Comparison of ENCODE assay signal across 8 cellular contexts in the genomic region with DNA sequence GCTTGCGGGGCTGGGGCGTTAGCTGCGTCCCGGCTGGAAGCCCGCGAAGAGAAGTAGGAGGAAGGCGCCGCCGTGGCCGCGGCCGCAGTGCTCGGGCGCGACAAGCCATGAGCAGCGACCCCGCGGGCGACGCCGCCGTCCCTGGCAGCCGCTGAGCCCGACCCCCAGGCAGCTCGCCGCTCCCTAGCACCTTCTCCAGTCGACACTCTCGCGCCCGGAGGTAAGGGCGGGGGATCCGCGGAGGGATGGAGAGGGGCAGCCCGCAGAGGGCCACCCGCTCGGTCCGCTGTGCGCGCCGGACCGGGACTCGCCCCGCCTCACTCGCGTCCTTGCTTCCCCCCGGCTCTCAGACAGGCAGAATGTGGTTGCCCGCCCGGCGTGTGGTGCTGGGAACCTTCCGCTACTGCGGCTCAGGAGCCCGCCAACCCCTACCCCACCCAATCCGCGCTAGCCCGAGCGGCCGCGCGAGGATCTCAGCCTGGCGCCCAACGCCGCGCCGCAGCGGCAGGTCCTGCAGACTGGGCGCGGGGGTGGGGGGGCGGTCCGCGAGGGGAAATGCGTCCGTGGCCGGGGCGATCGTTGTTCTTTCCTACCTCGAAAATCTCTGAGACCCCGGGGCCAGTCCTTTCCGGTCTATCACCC. TPM values are rescaled to one million over a fixed set of nuclear protein-coding genes. Genes with fewer than 3 reads are reported as not detected.
A peak's percentile ranks its signal among the peaks of the same experiment; 100 is the strongest.
DNase-seq lines count a peak whose midpoint lies in the region; ATAC-seq and TF ChIP-seq lines count a peak whose summit lies in the region.

A gene (plus strand): TSS at position 18 of the 642 bp plus-strand sequence. CDS start 53,354 bp downstream, outside the sequence.

- peak; percentile 42 for ATAC-seq in GM19351 (IDR thresholded peaks at IDR 0.05; ENCODE audit: unreplicated experiment)
- peak; percentile 42 for ATAC-seq in HG03439 (IDR thresholded peaks at IDR 0.05; ENCODE audit: unreplicated experiment)
- peak; percentile 43 for ATAC-seq in activated T-helper 17 cell treated with anti-CD3 and anti-CD28 coated beads, Interleukin-2, amount 50 U/mL, for 72 hours (replicated peaks)
- peak; percentile 74 to 76 for ATAC-seq in natural killer cell treated with Interleukin-12 subunit alpha and Interleukin-12 subunit beta and Interleukin-15 and Interleukin-18, amount 100 ng/mL, for 72 hours
- peak; percentile 74 to 83 for ATAC-seq in upper lobe of left lung (ENCODE audit: low FRiP score in 2 of 2)

- TF ChIP-seq CTCF in OCI-LY3 (IDR thresholded peaks at IDR 0.05; ENCODE audit: low read depth, low read length) (no peak), fibroblast of lung (conservative IDR thresholded peaks at IDR 0.05 in 1 of 2, IDR thresholded peaks at IDR 0.05 in 1 of 2; ENCODE audit: low read depth in 1 of 2, low read length in 2 of 2) (no peak), upper lobe of left lung (IDR thresholded peaks at IDR 0.05) (no peak)

- peaks cover 59% of the 10 kb centered on the region for H3K36me3 Mint-ChIP-seq in activated T-helper 17 cell treated with anti-CD3 and anti-CD28 coated beads, Interleukin-2, amount 50 U/mL, for 72 hours (ENCODE audit: low read depth)
- H3K36me3 Mint-ChIP-seq in natural killer cell treated with Interleukin-12 subunit alpha and Interleukin-12 subunit beta and Interleukin-15 and Interleukin-18, amount 100 ng/mL, for 72 hours: no peaks in the 10 kb centered on the region

- H3K4me1 ChIP-seq in OCI-LY3 (ENCODE audit: low read length) (peaks cover 10% of the 10 kb centered on the region), fibroblast of lung (ENCODE audit: control insufficient read depth, extremely low read depth, insufficient read depth, low read length) (peaks cover 13% of the 10 kb centered on the region), upper lobe of left lung (peaks cover 12 to 36% (median 25%) of the 10 kb centered on the region in 4 donors)

- H3K4me2 ChIP-seq in OCI-LY3 (ENCODE audit: low read length): peak within 1 kb of the TSS; percentile 100
- peak within 1 kb of the TSS; percentile 87 for H3K4me2 ChIP-seq in fibroblast of lung (ENCODE audit: extremely low read depth, insufficient read depth, low read length)

- peak; percentile 69 for DNase-seq in Caki2 (ENCODE audit: low read depth)
- peak; percentile 59 to 61 for DNase-seq in fibroblast of lung (ENCODE audit: low read depth in 2 of 2)
- peak; percentile 76 for DNase-seq in natural killer cell treated with Interleukin-12 subunit alpha and Interleukin-12 subunit beta and Interleukin-15 and Interleukin-18, amount 100 ng/mL, for 72 hours (ENCODE audit: low spot score)
- peak; percentile 56 to 92 for DNase-seq in upper lobe of left lung

- peak within 1 kb of the TSS; percentile 98 for H3K4me3 ChIP-seq in OCI-LY3 (ENCODE audit: low read length)
- peak within 1 kb of the TSS; percentile 71 to 88 (median 86) for H3K4me3 ChIP-seq in fibroblast of lung (replicated peaks in 1 of 4; ENCODE audit: control extremely low read depth in 1 of 4, insufficient read depth in 1 of 4, low read depth in 3 of 4, low read length in 4 of 4)
- peak within 1 kb of the TSS; percentile 81 to 94 (median 90) for H3K4me3 ChIP-seq in upper lobe of left lung

- H3K27ac ChIP-seq in OCI-LY3 (ENCODE audit: low read length) (no peak within 1 kb of the TSS), fibroblast of lung (ENCODE audit: insufficient read depth, low read length) (peak within 1 kb of the TSS; percentile 84), upper lobe of left lung (peak within 1 kb of the TSS; percentile 81 to 96 (median 94))

- peak in 3 of 4 donors; percentile 22 to 69 (median 26) for TF ChIP-seq POLR2A in upper lobe of left lung (IDR thresholded peaks at IDR 0.05)

- H4K20me1 ChIP-seq in OCI-LY3 (ENCODE audit: insufficient read depth, low read length) (no peaks in the 10 kb centered on the region), fibroblast of lung (ENCODE audit: control insufficient read depth, extremely low read depth, insufficient read depth, low read length) (no peaks in the 10 kb centered on the region)

- peaks cover 55% of the 10 kb centered on the region for H3K4me1 Mint-ChIP-seq in activated T-helper 17 cell treated with anti-CD3 and anti-CD28 coated beads, Interleukin-2, amount 50 U/mL, for 72 hours
- peaks cover 46 to 73% of the 10 kb centered on the region in 2 donors for H3K4me1 Mint-ChIP-seq in natural killer cell treated with Interleukin-12 subunit alpha and Interleukin-12 subunit beta and Interleukin-15 and Interleukin-18, amount 100 ng/mL, for 72 hours (ENCODE audit: low read depth in 2 of 2)

- no peaks in the 10 kb centered on the region for H3K9me3 Mint-ChIP-seq in activated T-helper 17 cell treated with anti-CD3 and anti-CD28 coated beads, Interleukin-2, amount 50 U/mL, for 72 hours
- H3K9me3 Mint-ChIP-seq in natural killer cell treated with Interleukin-12 subunit alpha and Interleukin-12 subunit beta and Interleukin-15 and Interleukin-18, amount 100 ng/mL, for 72 hours: no peaks in the 10 kb centered on the region

- H3K9me3 ChIP-seq in OCI-LY3 (ENCODE audit: insufficient read depth, low read length) (no peaks in the 10 kb centered on the region), fibroblast of lung (ENCODE audit: control insufficient read depth, insufficient read depth, low read depth, low read length) (no peaks in the 10 kb centered on the region), upper lobe of left lung (no peaks in the 10 kb centered on the region)

- H2AFZ ChIP-seq in OCI-LY3 (ENCODE audit: low read depth, low read length) (peak within 1 kb of the TSS; percentile 77), fibroblast of lung (ENCODE audit: low read length) (peak within 1 kb of the TSS; percentile 87)

- H3K27me3 Mint-ChIP-seq in activated T-helper 17 cell treated with anti-CD3 and anti-CD28 coated beads, Interleukin-2, amount 50 U/mL, for 72 hours: no peaks in the 10 kb centered on the region
- H3K27me3 Mint-ChIP-seq in natural killer cell treated with Interleukin-12 subunit alpha and Interleukin-12 subunit beta and Interleukin-15 and Interleukin-18, amount 100 ng/mL, for 72 hours: no peaks in the 10 kb centered on the region

- H3K36me3 ChIP-seq in OCI-LY3 (replicated peaks; ENCODE audit: low read depth, low read length): no peaks in the 10 kb centered on the region
- H3K36me3 ChIP-seq in fibroblast of lung (ENCODE audit: control insufficient read depth, insufficient read depth, low read length): no peaks in the 10 kb centered on the region
- no peaks in the 10 kb centered on the region for H3K36me3 ChIP-seq in upper lobe of left lung

- no peaks in the 10 kb centered on the region for H3K79me2 ChIP-seq in OCI-LY3 (ENCODE audit: low read length)
- H3K79me2 ChIP-seq in fibroblast of lung (ENCODE audit: control insufficient read depth, insufficient read depth, low read length): peaks cover 44% of the 10 kb centered on the region

- H3K9ac ChIP-seq in OCI-LY3 (ENCODE audit: low read length): peak within 1 kb of the TSS; percentile 78
- peak within 1 kb of the TSS; percentile 82 for H3K9ac ChIP-seq in fibroblast of lung (ENCODE audit: insufficient read depth, low read length)

- peak within 1 kb of the TSS; percentile 97 for H3K27ac Mint-ChIP-seq in activated T-helper 17 cell treated with anti-CD3 and anti-CD28 coated beads, Interleukin-2, amount 50 U/mL, for 72 hours
- peak within 1 kb of the TSS; percentile 86 to 92 for H3K27ac Mint-ChIP-seq in natural killer cell treated with Interleukin-12 subunit alpha and Interleukin-12 subunit beta and Interleukin-15 and Interleukin-18, amount 100 ng/mL, for 72 hours

- H3K27me3 ChIP-seq in OCI-LY3 (ENCODE audit: low read depth, low read length): peaks cover 34% of the 10 kb centered on the region
- no peaks in the 10 kb centered on the region for H3K27me3 ChIP-seq in fibroblast of lung (ENCODE audit: control insufficient read depth, insufficient read depth, low read length)
- no peaks in the 10 kb centered on the region for H3K27me3 ChIP-seq in upper lobe of left lung

- H3K4me3 Mint-ChIP-seq in activated T-helper 17 cell treated with anti-CD3 and anti-CD28 coated beads, Interleukin-2, amount 50 U/mL, for 72 hours: peak within 1 kb of the TSS; percentile 91
- peak within 1 kb of the TSS; percentile 95 for H3K4me3 Mint-ChIP-seq in natural killer cell treated with Interleukin-12 subunit alpha and Interleukin-12 subunit beta and Interleukin-15 and Interleukin-18, amount 100 ng/mL, for 72 hours

- 0 to 1% methylated on average over 3 to 38 of the region's 78 CpGs for WGBS in upper lobe of left lung, 2 donors

- in situ Hi-C loops in Caki2 (cut with HindIII; ENCODE audit: low pct_unique_long_range_greater_than_20kb, low sequenced_read_pairs): no loop called here

- TF ChIP-seq EP300 in upper lobe of left lung (IDR thresholded peaks at IDR 0.05): no peak

RNA-seq across cellular contexts. Expression of the gene that starts here (rescaled TPM):
- 1.4 and 2.3 TPM in 2 replicates for total RNA-seq in Caki2 (2014; rRNA removed; shearing (Covaris generic); ENCODE audit: low replicate concordance)
- total RNA-seq in activated T-helper 17 cell treated with anti-CD3 and anti-CD28 coated beads, Interleukin-2, amount 50 U/mL, for 72 hours: 10 to 100 TPM; 27.7 to 50.4 TPM
- total RNA-seq in fibroblast of lung (4.1 and 5.4 TPM in 2 replicates), upper lobe of left lung (10 to 100 TPM in 5 of 6 donors, 1 to 10 TPM in 1; 5.2 to 12.5 (median 11.6) TPM)
- 13.2 and 19.3 TPM in 2 replicates for polyA plus RNA-seq in fibroblast of lung
- 6.9 and 9.8 TPM in 2 replicates for polyA plus RNA-seq in fibroblast of lung (2012)
- 3.4 and 5.3 TPM in 2 replicates for polyA minus RNA-seq in fibroblast of lung (ENCODE audit: low replicate concordance)
- 10 to 100 TPM; 15.8 to 25.4 TPM for total RNA-seq in natural killer cell treated with Interleukin-12 subunit alpha and Interleukin-12 subunit beta and Interleukin-15 and Interleukin-18, amount 100 ng/mL, for 72 hours
